1 cellular context compared by ENCODE assay signal in genomic region chr6:167827588-167828324, GRCh38.
TF ChIP-seq lines count a peak whose summit lies in the region.

No MANE protein-coding gene starts in this region.

TF ChIP-seq in HepG2, 621 proteins besides CTCF, POLR2A, EP300 and RAD21 (continued from another document and continues in another):
- TF ChIP-seq PAXIP1 (CRISPR knock-in tag; conservative IDR thresholded peaks at IDR 0.05) (0 out of 2 replicates have a peak, but pooled peaks have one; percentile 34), KDM5B (CRISPR knock-in tag; IDR thresholded peaks at IDR 0.05; ENCODE audit: borderline replicate concordance) (peak; percentile 80), ZIK1 (CRISPR knock-in tag; IDR thresholded peaks at IDR 0.05; ENCODE audit: borderline replicate concordance, low read depth) (no peak), ZNF740 (CRISPR knock-in tag; IDR thresholded peaks at IDR 0.05) (0 out of 2 replicates have a peak, but pooled peaks have one; percentile 38), ZUFSP (CRISPR knock-in tag; IDR thresholded peaks at IDR 0.05; ENCODE audit: borderline replicate concordance) (no peak), JUND (CRISPR knock-in tag; IDR thresholded peaks at IDR 0.05) (peak; percentile 14; the same call in 1 of the 2 replicates), ZNF644 (CRISPR knock-in tag; IDR thresholded peaks at IDR 0.05; ENCODE audit: low read depth) (no peak), GMEB1 (CRISPR knock-in tag; IDR thresholded peaks at IDR 0.05; ENCODE audit: borderline replicate concordance) (peak; percentile 41; the same call in 1 of the 2 replicates), ZBTB21 (CRISPR knock-in tag; IDR thresholded peaks at IDR 0.05) (no peak), ZNF737 (CRISPR knock-in tag; IDR thresholded peaks at IDR 0.05; ENCODE audit: borderline replicate concordance) (no peak), ZNF329 (CRISPR knock-in tag; IDR thresholded peaks at IDR 0.05; ENCODE audit: low read depth) (no peak), CHD4 (IDR thresholded peaks at IDR 0.05; ENCODE audit: borderline replicate concordance, low read length) (no peak), ARID5B (CRISPR knock-in tag; IDR thresholded peaks at IDR 0.05) (peak; percentile 59; the same call in 1 of the 2 replicates), KLF6 (CRISPR knock-in tag; IDR thresholded peaks at IDR 0.05) (no peak), HOXA5 (CRISPR knock-in tag; IDR thresholded peaks at IDR 0.05) (peak; percentile 73; the same call in 1 of the 2 replicates), ZNF354B (CRISPR knock-in tag; IDR thresholded peaks at IDR 0.05) (no peak), SATB2 (CRISPR knock-in tag; IDR thresholded peaks at IDR 0.05) (0 out of 2 replicates have a peak, but pooled peaks have one; percentile 32), HMG20A (CRISPR knock-in tag; IDR thresholded peaks at IDR 0.05; ENCODE audit: borderline replicate concordance) (no peak), ELF4 (CRISPR knock-in tag; IDR thresholded peaks at IDR 0.05; ENCODE audit: borderline replicate concordance) (no peak), CBX2 (IDR thresholded peaks at IDR 0.05; ENCODE audit: low read depth, low read length) (no peak), CBX2 (CRISPR knock-in tag; IDR thresholded peaks at IDR 0.05; ENCODE audit: low read depth) (no peak), ZNF792 (CRISPR knock-in tag; IDR thresholded peaks at IDR 0.05) (no peak), ZNF331 (CRISPR knock-in tag; IDR thresholded peaks at IDR 0.05) (peak; percentile 22; the same call in 1 of the 2 replicates), BRD4 (CRISPR knock-in tag; IDR thresholded peaks at IDR 0.05) (peak; percentile 49; the same call in 1 of the 2 replicates), AKAP8 (CRISPR knock-in tag; IDR thresholded peaks at IDR 0.05) (no peak), GZF1 (CRISPR knock-in tag; IDR thresholded peaks at IDR 0.05) (no peak), PLSCR1 (CRISPR knock-in tag; IDR thresholded peaks at IDR 0.05; ENCODE audit: borderline replicate concordance) (no peak), ATF5 (CRISPR knock-in tag; IDR thresholded peaks at IDR 0.05; ENCODE audit: low read depth) (no peak), TEF (CRISPR knock-in tag; IDR thresholded peaks at IDR 0.05) (no peak), PRDM15 (CRISPR knock-in tag; IDR thresholded peaks at IDR 0.05) (0 out of 2 replicates have a peak, but pooled peaks have one; percentile 20), SAP130 (CRISPR knock-in tag; IDR thresholded peaks at IDR 0.05; ENCODE audit: low read depth) (peak; percentile 44), KLF15 (CRISPR knock-in tag; IDR thresholded peaks at IDR 0.05; ENCODE audit: borderline replicate concordance) (no peak), PBX3 (CRISPR knock-in tag; IDR thresholded peaks at IDR 0.05; ENCODE audit: borderline replicate concordance) (no peak), ZNF652 (CRISPR knock-in tag; IDR thresholded peaks at IDR 0.05; ENCODE audit: borderline replicate concordance, low read depth) (no peak), ZNF605 (CRISPR knock-in tag; IDR thresholded peaks at IDR 0.05) (peak; percentile 79), ZNF672 (CRISPR knock-in tag; IDR thresholded peaks at IDR 0.05) (peak; percentile 25; the same call in 1 of the 2 replicates), ZFP36 (IDR thresholded peaks at IDR 0.05; ENCODE audit: borderline replicate concordance, low read depth, low read length, partially characterized antibody) (no peak), BCL3 (CRISPR knock-in tag; IDR thresholded peaks at IDR 0.05) (no peak; the same call in 1 of the 2 replicates), ZNF3 (CRISPR knock-in tag; IDR thresholded peaks at IDR 0.05) (no peak)
